In genomic region chr2:157911646-157912217, GRCh38 we compare ENCODE assay signal across 20 cellular contexts. TPM values are rescaled to one million over a fixed set of nuclear protein-coding genes. Genes with fewer than 3 reads are reported as not detected.
DNase-seq lines count a peak whose midpoint lies in the region; ATAC-seq, FAIRE-seq and TF ChIP-seq lines count a peak whose summit lies in the region.
"Had no signal": no experiment of that assay in that cellular context is flagged by ENCODE, and none has a peak within 500 bp of the region (broad histone marks: within the 10 kb centered on the region; RNA-seq: fewer than 3 reads in every experiment).

No MANE protein-coding gene starts in this region.

- FAIRE-seq in HepG2 (lab: Jason Lieb, UNC): no peak
- FAIRE-seq: HTR-8/SVneo had no signal

- intact Hi-C loops in right lobe of liver (cut with DNase I) (no loop called here), HepG2 (cut with micrococcal nuclease; ENCODE audit: unreplicated experiment) (no loop called here)

- 100% methylated on average over 1 of the region's 1 CpG for WGBS in right lobe of liver (ENCODE audit: insufficient coverage, low coverage, low lambda C conversion rate, missing lambda C conversion rate)
- 7% methylated on average over 1 of the region's 1 CpG for WGBS in HepG2 (ENCODE audit: low lambda C conversion rate)

- H3K27ac ChIP-seq in right lobe of liver: no peak overlapping the region
- H3K27ac ChIP-seq in HepG2 (ENCODE audit: extremely low read length, insufficient read depth, low read length): no peak overlapping the region
- H3K27ac ChIP-seq: 22Rv1; BLaER1 treated with 17β-estradiol and CSF1 and Interleukin-3, amounts not matched to agents 10 nM and 100 nM had no signal

- TF ChIP-seq EP300 in HepG2 (IDR thresholded peaks at IDR 0.05; ENCODE audit: low read depth in 2 of 2, low read length in 2 of 2) (no peak), HepG2 (CRISPR knock-in tag; IDR thresholded peaks at IDR 0.05; ENCODE audit: borderline replicate concordance) (no peak)

- ATAC-seq in right lobe of liver (peak in 3 of 4 donors; percentile 36 to 63 (median 43)), HepG2 (no peak)
- ATAC-seq: CD8-positive, alpha-beta T cell; HCT116 had no signal

- peaks cover 4% of the 10 kb centered on the region for H3K36me3 Mint-ChIP-seq in brain
- H3K36me3 Mint-ChIP-seq: CD8-positive, alpha-beta T cell had no signal

- peaks cover 20% of the 10 kb centered on the region for H3K4me1 Mint-ChIP-seq in brain
- H3K4me1 Mint-ChIP-seq: B cell had no signal

- H3K27ac Mint-ChIP-seq in brain: peak overlapping the region in 4 of 5 experiments; percentile 60 to 90 (median 78)
- H3K27ac Mint-ChIP-seq: B cell; CD8-positive, alpha-beta T cell; HFFc6 had no signal

- H3K36me3 ChIP-seq in right lobe of liver (no peaks in the 10 kb centered on the region), HepG2 (replicated peaks in 1 of 2; ENCODE audit: control insufficient read depth in 1 of 2, insufficient read depth in 2 of 2, low read length in 2 of 2) (no peaks in the 10 kb centered on the region)
- H3K36me3 ChIP-seq: BLaER1 treated with 17β-estradiol and CSF1 and Interleukin-3, amounts not matched to agents 10 nM and 100 nM had no signal

- CTCF ChIA-PET in HepG2 (lab: Yijun Ruan, JAX; ENCODE audit: low intra/inter-chr PET ratio, low total read pairs): no interaction called here

- TF ChIP-seq CTCF in right lobe of liver (IDR thresholded peaks at IDR 0.05) (no peak), HepG2 (CRISPR knock-in tag; IDR thresholded peaks at IDR 0.05) (no peak), brain (conservative IDR thresholded peaks at IDR 0.05) (no peak)

- BruUV-seq in HepG2 (replicated peaks; lab: Mats Ljungman, UMichigan): no TSS peak

- H3K4me2 ChIP-seq in HepG2 (ENCODE audit: low read depth, low read length): no peak overlapping the region

- in situ Hi-C loops in HepG2 (cut with HindIII; ENCODE audit: extremely low pct_ligation_motif_present, low pct_unique_long_range_greater_than_20kb): no loop called here

- no peak overlapping the region for H3K9ac ChIP-seq in HepG2 (ENCODE audit: insufficient read depth, low read depth, low read length)
- H3K9ac ChIP-seq: BLaER1 treated with 17β-estradiol and CSF1 and Interleukin-3, amounts not matched to agents 10 nM and 100 nM had no signal

- peaks cover 0 to 9% (median 0%) of the 10 kb centered on the region in 4 donors for H3K4me1 ChIP-seq in right lobe of liver
- no peaks in the 10 kb centered on the region for H3K4me1 ChIP-seq in HepG2 (ENCODE audit: insufficient read depth, low read length)

- peaks cover 3% of the 10 kb centered on the region for H3K27me3 Mint-ChIP-seq in brain

- H4K20me1 ChIP-seq in HepG2 (ENCODE audit: insufficient read depth, low read length): no peaks in the 10 kb centered on the region
- H4K20me1 ChIP-seq: BLaER1 treated with 17β-estradiol and CSF1 and Interleukin-3, amounts not matched to agents 10 nM and 100 nM had no signal

- no peak overlapping the region for H3K4me3 ChIP-seq in right lobe of liver
- no peak overlapping the region for H3K4me3 ChIP-seq in HepG2 (replicated peaks in 1 of 3; ENCODE audit: insufficient read depth in 1 of 3, low read depth in 2 of 3, low read length in 3 of 3)
- H3K4me3 ChIP-seq: BLaER1 treated with 17β-estradiol and CSF1 and Interleukin-3, amounts not matched to agents 10 nM and 100 nM had no signal

- peak overlapping the region in 1 of 5 experiments; percentile 42 for H3K4me3 Mint-ChIP-seq in brain
- H3K4me3 Mint-ChIP-seq: B cell; CD8-positive, alpha-beta T cell; HFFc6 had no signal

- no peaks in the 10 kb centered on the region for H3K79me2 ChIP-seq in HepG2 (ENCODE audit: insufficient read depth, low read length)

- H2AFZ ChIP-seq in HepG2 (ENCODE audit: low read length): no peak overlapping the region

- TF ChIP-seq POLR2A in right lobe of liver (IDR thresholded peaks at IDR 0.05): no peak
- no peak for TF ChIP-seq POLR2A in HepG2 (IDR thresholded peaks at IDR 0.05; ENCODE audit: insufficient read depth in 1 of 2, low read depth in 2 of 2, low read length in 2 of 2)

- H3K9me3 Mint-ChIP-seq in brain: peaks cover 0 to 14% (median 9%) of the 10 kb centered on the region in 5 experiments
- H3K9me3 Mint-ChIP-seq: CD8-positive, alpha-beta T cell; HFFc6 had no signal

- POLR2A ChIA-PET in HepG2 (lab: Yijun Ruan, JAX): no interaction called here

- H3K9me3 ChIP-seq in right lobe of liver (no peaks in the 10 kb centered on the region), HepG2 (ENCODE audit: low read length) (no peaks in the 10 kb centered on the region)

- TF ChIP-seq RAD21 in HepG2 (CRISPR knock-in tag; IDR thresholded peaks at IDR 0.05): no peak

- H3K27me3 ChIP-seq in right lobe of liver: no peaks in the 10 kb centered on the region
- H3K27me3 ChIP-seq in HepG2 (ENCODE audit: control insufficient read depth in 1 of 2, insufficient read depth in 2 of 2, low read length in 2 of 2): no peaks in the 10 kb centered on the region; a peak in 2 of 5 replicates
- H3K27me3 ChIP-seq: BLaER1 treated with 17β-estradiol and CSF1 and Interleukin-3, amounts not matched to agents 10 nM and 100 nM had no signal

- peak; percentile 10 for DNase-seq in NCI-H146 (lab: John Stamatoyannopoulos, UW)
- no peak for DNase-seq in NCI-H146 treated with DMSO at 0.1 percent for 48 hours (lab: John Stamatoyannopoulos, UW; ENCODE audit: unreplicated experiment)
- DNase-seq in right lobe of liver: no peak
- DNase-seq in HepG2 (ENCODE audit: low spot score): no peak
- DNase-seq in OCI-M1 (lab: John Stamatoyannopoulos, UW): peak; percentile 49
- no peak for DNase-seq in effector CD4-positive, alpha-beta T cell
- DNase-seq in cerebellar cortex (ENCODE audit: low spot score): no peak
- DNase-seq: Calu3; CD8-positive, alpha-beta T cell; DMS79 treated with DMSO at 0.1 percent for 48 hours; GF-D8; GOT3; H7; HFFc6 had no signal

TF ChIP-seq in HepG2, 621 proteins besides CTCF, POLR2A, EP300 and RAD21:
- TF ChIP-seq MAFK (conservative IDR thresholded peaks at IDR 0.05 in 1 of 2, IDR thresholded peaks at IDR 0.05 in 1 of 2; ENCODE audit: low read length in 2 of 2) (peak in 1 of 2 experiments; percentile 27; a peak in 1 of 4 replicates), PITX1 (CRISPR knock-in tag; IDR thresholded peaks at IDR 0.05) (no peak)

RNA-seq across cellular contexts. Expression of gene ACVR1, which starts 35.6 kb away (rescaled TPM):
- total RNA-seq in right lobe of liver: 10 to 100 TPM; 10.9 to 25.1 (median 14.6) TPM
- 2.3 and 2.8 TPM in 2 replicates for total RNA-seq in HepG2 (2016; rRNA removed; fragmentation: Illumina TruSeq; extraction: Trizol)
- 1.3 and 1.7 TPM in 2 replicates for total RNA-seq in HepG2 (2016; cell fraction: cytosol; rRNA removed; fragmentation: Illumina TruSeq; extraction: Trizol; ENCODE audit: low read depth)
- total RNA-seq in HepG2 (2016; cell fraction: insoluble cytoplasmic fraction; rRNA removed; fragmentation: Illumina TruSeq; extraction: Trizol): 2.7 and 3.8 TPM in 2 replicates
- total RNA-seq in HepG2 (2016; cell fraction: membrane; rRNA removed; fragmentation: Illumina TruSeq; extraction: Trizol): 3.1 and 3.3 TPM in 2 replicates
- total RNA-seq in HepG2 (2016; cell fraction: nucleus; rRNA removed; fragmentation: Illumina TruSeq; extraction: Trizol): 8.2 and 8.4 TPM in 2 replicates
- polyA plus RNA-seq in HepG2 (2011; rRNA removed): 5.4 and 6.9 TPM in 2 replicates
- polyA plus RNA-seq in HepG2 (2011; cell fraction: cytosol; rRNA removed): 4.3 and 8.0 TPM in 2 replicates
- 5.9 and 6.4 TPM in 2 replicates for polyA plus RNA-seq in HepG2 (2011; cell fraction: nucleus; rRNA removed)
- polyA plus RNA-seq in HepG2 (2012): 8.6 and 9.9 TPM in 2 replicates
- 0.64 and 0.91 TPM in 2 replicates for polyA plus RNA-seq in HepG2 (2016; cell fraction: cytosol; fragmentation: Illumina TruSeq; extraction: Trizol; ENCODE audit: low read depth)
- polyA plus RNA-seq in HepG2 (2016; cell fraction: insoluble cytoplasmic fraction; fragmentation: Illumina TruSeq; extraction: Trizol; ENCODE audit: low read depth): 4.0 and 4.8 TPM in 2 replicates
- 1.3 and 1.6 TPM in 2 replicates for polyA plus RNA-seq in HepG2 (2016; cell fraction: membrane; fragmentation: Illumina TruSeq; extraction: Trizol; ENCODE audit: low read depth)
- 11.1 and 11.6 TPM in 2 replicates for polyA plus RNA-seq in HepG2 (2016; cell fraction: nucleus; fragmentation: Illumina TruSeq; extraction: Trizol; ENCODE audit: insufficient read depth, low read depth)
- polyA minus RNA-seq in HepG2 (2011; rRNA and poly(A)+ RNA removed; ENCODE audit: low replicate concordance): 8.0 and 8.3 TPM in 2 replicates
- polyA minus RNA-seq in HepG2 (2011; cell fraction: cytosol; rRNA and poly(A)+ RNA removed): 6.2 and 10.0 TPM in 2 replicates
- 12.7 and 15.2 TPM in 2 replicates for polyA minus RNA-seq in HepG2 (2011; cell fraction: nucleus; rRNA and poly(A)+ RNA removed)
- 14.2 TPM for polyA plus RNA-seq in brain (ENCODE audit: insufficient read depth, low read depth, low replicate concordance)

Comparison
In these comparisons a context has a peak if more than half of its experiments do, and no peak if none do; other contexts are left out.
1. DNase-seq: peak in NCI-H146 (single experiment) and OCI-M1 (single experiment); none in NCI-H146 treated with DMSO at 0.1 percent for 48 hours (single experiment), right lobe of liver (0 of 3), HepG2 (single experiment), effector CD4-positive, alpha-beta T cell (single experiment) and cerebellar cortex (single experiment).